1 cellular context compared by ENCODE assay signal in genomic region chr1:71521655-71522264, GRCh38.
TF ChIP-seq lines count a peak whose summit lies in the region.

No MANE protein-coding gene starts in this region.

TF ChIP-seq in GM23338, 12 proteins besides CTCF, POLR2A, EP300 and RAD21 (continued from another document):
- TF ChIP-seq ZNF462 (CRISPR knock-in tag; IDR thresholded peaks at IDR 0.05) = no peak
- TF ChIP-seq CREB1 (CRISPR knock-in tag; IDR thresholded peaks at IDR 0.05; ENCODE audit: low read depth) = no peak
- no peak for TF ChIP-seq JUNB (IDR thresholded peaks at IDR 0.05; ENCODE audit: unreplicated experiment)
- TF ChIP-seq ZNF114 (CRISPR knock-in tag; IDR thresholded peaks at IDR 0.05) = no peak
